ENCODE assay signal across 8 cellular contexts in the genomic region with DNA sequence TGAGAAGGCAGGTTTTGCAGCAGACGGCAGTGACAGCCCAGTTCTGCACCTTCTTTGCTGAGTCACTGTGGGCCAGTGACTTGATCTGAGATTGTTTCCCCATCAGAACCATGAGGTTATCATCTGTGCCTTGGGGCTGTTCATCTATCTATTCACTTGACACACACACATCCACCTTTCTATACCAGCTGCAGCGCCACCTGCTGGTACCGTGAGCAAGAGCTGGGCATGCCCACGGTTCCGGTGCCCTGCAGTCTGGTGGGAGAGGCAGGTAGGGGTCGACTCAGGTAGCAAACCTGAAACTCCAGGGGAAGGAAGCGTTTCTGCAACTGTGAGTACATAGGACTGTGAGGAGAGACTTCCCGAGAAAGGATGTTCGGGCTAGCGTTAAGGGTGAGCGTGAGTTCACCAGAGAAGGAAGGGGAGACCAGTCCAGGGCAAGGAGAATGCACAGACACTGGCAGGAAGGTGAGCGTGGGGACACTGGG. TPM values are rescaled to one million over a fixed set of nuclear protein-coding genes. Genes with fewer than 3 reads are reported as not detected.
DNase-seq lines count a peak whose midpoint lies in the region; ATAC-seq and TF ChIP-seq lines count a peak whose summit lies in the region.

No MANE protein-coding gene starts in this region.

- no peak overlapping the region for H3K4me2 ChIP-seq in OCI-LY7 (ENCODE audit: low read length)

- TF ChIP-seq POLR2A in ovary (IDR thresholded peaks at IDR 0.05) (no peak), GM18505 (IDR thresholded peaks at IDR 0.05; ENCODE audit: borderline replicate concordance, extremely low read depth, insufficient read depth, insufficient read length) (no peak)

- H3K9me3 ChIP-seq in OCI-LY7 (ENCODE audit: low read length) (no peaks in the 10 kb centered on the region), ovary (no peaks in the 10 kb centered on the region)

- WGBS in ovary, 3 donors: 61 to 63% (median 62%) methylated on average over 12 of the region's 12 CpGs

- TF ChIP-seq EP300 in ovary (IDR thresholded peaks at IDR 0.05): no peak

- no peaks in the 10 kb centered on the region for H3K9me3 Mint-ChIP-seq in activated T-cell treated with anti-CD3 and anti-CD28 coated beads, Interleukin-2, amount 50 U/mL, for 72 hours

- ATAC-seq in activated T-cell treated with anti-CD3 and anti-CD28 coated beads, Interleukin-2, amount 50 U/mL, for 72 hours (replicated peaks in 1 of 2): peak; percentile 57 to 68
- no peak for ATAC-seq in HG02970 (IDR thresholded peaks at IDR 0.05; ENCODE audit: low FRiP score, unreplicated experiment)
- ATAC-seq in GM18505 (IDR thresholded peaks at IDR 0.05; ENCODE audit: unreplicated experiment): no peak

- TF ChIP-seq CTCF in OCI-LY7 (conservative IDR thresholded peaks at IDR 0.05; ENCODE audit: low read length) (peak; percentile 91), fibroblast of the aortic adventitia (IDR thresholded peaks at IDR 0.05; ENCODE audit: insufficient read depth, low read length) (peak; percentile 79), ovary (IDR thresholded peaks at IDR 0.05) (peak in 2 of 3 donors; percentile 32 to 36)

- no TSS peak for BruUV-seq in OCI-LY7 (replicated peaks; lab: Mats Ljungman, UMichigan)

- no peak overlapping the region for H3K27ac Mint-ChIP-seq in activated T-cell treated with anti-CD3 and anti-CD28 coated beads, Interleukin-2, amount 50 U/mL, for 72 hours

- H2AFZ ChIP-seq in OCI-LY7 (ENCODE audit: low read length): no peak overlapping the region

- CTCF ChIA-PET in OCI-LY7 (lab: Charles Lee; ENCODE audit: unreplicated experiment): interaction anchor here (1.0 kb wide), 1 partner anchor 11 kb away, joined by 4 read pairs; no protein-coding TSS in a partner anchor

- H3K36me3 ChIP-seq in OCI-LY7 (ENCODE audit: insufficient read depth, low read length) (peaks cover 81% of the 10 kb centered on the region), ovary (no peaks in the 10 kb centered on the region)

- H3K4me3 Mint-ChIP-seq in activated T-cell treated with anti-CD3 and anti-CD28 coated beads, Interleukin-2, amount 50 U/mL, for 72 hours: no peak overlapping the region

- DNase-seq in activated gamma-delta T cell treated with Interleukin-2 at 50 U/mL for 16 hours (peak; percentile 68), activated gamma-delta T cell (lab: John Stamatoyannopoulos, UW) (no peak), OCI-LY7 (ENCODE audit: low spot score) (peak; percentile 73), fibroblast of the aortic adventitia (ENCODE audit: low read depth) (peak; percentile 41), ovary (peak in 2 of 5 donors; percentile 47 to 66)
- DNase-seq in activated T-cell treated with anti-CD3 and anti-CD28 coated beads, Interleukin-2, amount 50 U/mL, for 72 hours: peak; percentile 67 to 72

- no peaks in the 10 kb centered on the region for H3K79me2 ChIP-seq in OCI-LY7 (ENCODE audit: insufficient read depth, low read depth, low read length)

- H4K20me1 ChIP-seq in OCI-LY7 (ENCODE audit: insufficient read depth, low read length): no peaks in the 10 kb centered on the region

- intact Hi-C loops in OCI-LY7 (cut with micrococcal nuclease; ENCODE audit: unreplicated experiment): no loop called here
- intact Hi-C loops in ovary (cut with DNase I): no loop called here

- H3K27ac ChIP-seq in OCI-LY7 (ENCODE audit: low read depth, low read length, poor library complexity, severe bottlenecking) (no peak overlapping the region), ovary (no peak overlapping the region)

- H3K9me2 ChIP-seq in OCI-LY7 (ENCODE audit: insufficient read depth, low read length): no peaks in the 10 kb centered on the region

- POLR2A ChIA-PET in OCI-LY7 (lab: Charles Lee): no interaction called here

- H3K4me1 ChIP-seq in OCI-LY7 (ENCODE audit: insufficient read depth, low read length, poor library complexity, severe bottlenecking): no peaks in the 10 kb centered on the region
- H3K4me1 ChIP-seq in ovary (ENCODE audit: insufficient read depth): no peaks in the 10 kb centered on the region

- H3K27me3 ChIP-seq in ovary: no peaks in the 10 kb centered on the region

- H3K4me3 ChIP-seq in OCI-LY7 (ENCODE audit: low read depth, low read length, poor library complexity, severe bottlenecking): no peak overlapping the region
- no peak overlapping the region for H3K4me3 ChIP-seq in fibroblast of the aortic adventitia (ENCODE audit: low read depth, low read length)
- H3K4me3 ChIP-seq in ovary: no peak overlapping the region

- H3K36me3 Mint-ChIP-seq in activated T-cell treated with anti-CD3 and anti-CD28 coated beads, Interleukin-2, amount 50 U/mL, for 72 hours (ENCODE audit: insufficient read depth in 2 of 2): peaks cover 6 to 20% of the 10 kb centered on the region in 2 donors

- H3K27me3 Mint-ChIP-seq in activated T-cell treated with anti-CD3 and anti-CD28 coated beads, Interleukin-2, amount 50 U/mL, for 72 hours (ENCODE audit: low read depth): no peaks in the 10 kb centered on the region

- no peaks in the 10 kb centered on the region for H3K4me1 Mint-ChIP-seq in activated T-cell treated with anti-CD3 and anti-CD28 coated beads, Interleukin-2, amount 50 U/mL, for 72 hours (ENCODE audit: low read depth)

RNA-seq across cellular contexts. Expression of gene LIN7B, which starts 7.5 kb away (rescaled TPM):
- total RNA-seq in OCI-LY7 (2014; rRNA removed; shearing (Covaris generic)): 5.5 and 14.7 TPM in 2 replicates
- total RNA-seq in OCI-LY7 (2022) (3.6 and 4.8 TPM in 2 replicates), fibroblast of the aortic adventitia (ENCODE audit: low replicate concordance) (2.2 and 3.7 TPM in 2 replicates), ovary (1 to 10 TPM; 6.6 to 9.8 (median 8.5) TPM)
- total RNA-seq in activated T-cell treated with anti-CD3 and anti-CD28 coated beads, Interleukin-2, amount 50 U/mL, for 72 hours: 1 to 10 TPM; 5.1 to 7.7 TPM
- 1 to 10 TPM in 1 of 2 donors, under 1 TPM in 1; 0.82 to 8.9 TPM for polyA plus RNA-seq in ovary

RNA-seq across cellular contexts. Expression of gene C19orf73, which starts 12.3 kb away (rescaled TPM):
- 5.9 and 8.3 TPM in 2 replicates for total RNA-seq in OCI-LY7 (2014; rRNA removed; shearing (Covaris generic))
- total RNA-seq in OCI-LY7 (2022) (2.5 and 4.4 TPM in 2 replicates), fibroblast of the aortic adventitia (ENCODE audit: low replicate concordance) (0.41 and 0.54 TPM in 2 replicates), ovary (1 to 10 TPM in 1 of 7 donors, under 1 TPM in 3, not detected in 3; 0.45 to 1.5 (median 0.46) TPM)
- 1 to 10 TPM; 2.2 to 2.9 TPM for total RNA-seq in activated T-cell treated with anti-CD3 and anti-CD28 coated beads, Interleukin-2, amount 50 U/mL, for 72 hours
- polyA plus RNA-seq in ovary: under 1 TPM in 1 of 2 donors, not detected in 1; 0.42 TPM

RNA-seq across cellular contexts. Expression of gene PPFIA3, which starts 12.7 kb away (rescaled TPM):
- total RNA-seq in OCI-LY7 (2014; rRNA removed; shearing (Covaris generic)): 17.1 and 21.2 TPM in 2 replicates
- total RNA-seq in OCI-LY7 (2022) (16.2 and 17.8 TPM in 2 replicates), fibroblast of the aortic adventitia (ENCODE audit: low replicate concordance) (0.99 and 2.4 TPM in 2 replicates), ovary (1 to 10 TPM in 6 of 7 donors, under 1 TPM in 1; 0.72 to 6.1 (median 3.2) TPM)
- 1 to 10 TPM; 6.2 to 9.0 TPM for total RNA-seq in activated T-cell treated with anti-CD3 and anti-CD28 coated beads, Interleukin-2, amount 50 U/mL, for 72 hours
- polyA plus RNA-seq in ovary: 1 to 10 TPM in 1 of 2 donors, under 1 TPM in 1; 0.55 to 5.8 TPM

RNA-seq across cellular contexts. Expression of gene SNRNP70, which starts 21.4 kb away (rescaled TPM):
- total RNA-seq in OCI-LY7 (2014; rRNA removed; shearing (Covaris generic)): 392 and 446 TPM in 2 replicates
- 181 and 198 TPM in 2 replicates for total RNA-seq in OCI-LY7 (2022)
- total RNA-seq in activated T-cell treated with anti-CD3 and anti-CD28 coated beads, Interleukin-2, amount 50 U/mL, for 72 hours: 100 to 1,000 TPM; 165 to 175 TPM
- total RNA-seq in fibroblast of the aortic adventitia (ENCODE audit: low replicate concordance): 111 and 129 TPM in 2 replicates
- total RNA-seq in ovary: 100 to 1,000 TPM; 181 to 284 (median 252) TPM
- polyA plus RNA-seq in ovary: 100 to 1,000 TPM; 133 to 366 TPM

RNA-seq across cellular contexts. Expression of gene KCNA7, which starts 34.2 kb away (rescaled TPM):
- total RNA-seq in OCI-LY7 (2014; rRNA removed; shearing (Covaris generic)): not detected in 2 replicates
- total RNA-seq in OCI-LY7 (2022): not detected in 2 replicates
- not detected for total RNA-seq in activated T-cell treated with anti-CD3 and anti-CD28 coated beads, Interleukin-2, amount 50 U/mL, for 72 hours
- not detected in 2 replicates for total RNA-seq in fibroblast of the aortic adventitia (ENCODE audit: low replicate concordance)
- not detected for total RNA-seq in ovary
- not detected for polyA plus RNA-seq in ovary

Comparison
In these comparisons a context has a peak if more than half of its experiments do, and no peak if none do; other contexts are left out.
1. CTCF ChIP-seq: peak in every context shown above with its lines; median percentile 91 in OCI-LY7; 79 in fibroblast of the aortic adventitia; 34 in ovary.
2. ATAC-seq: peak in activated T-cell treated with anti-CD3 and anti-CD28 coated beads, Interleukin-2, amount 50 U/mL, for 72 hours (2 of 2); none in HG02970 (single experiment) and GM18505 (single experiment).